ENCODE assay signal across 8 cellular contexts in the genomic region with DNA sequence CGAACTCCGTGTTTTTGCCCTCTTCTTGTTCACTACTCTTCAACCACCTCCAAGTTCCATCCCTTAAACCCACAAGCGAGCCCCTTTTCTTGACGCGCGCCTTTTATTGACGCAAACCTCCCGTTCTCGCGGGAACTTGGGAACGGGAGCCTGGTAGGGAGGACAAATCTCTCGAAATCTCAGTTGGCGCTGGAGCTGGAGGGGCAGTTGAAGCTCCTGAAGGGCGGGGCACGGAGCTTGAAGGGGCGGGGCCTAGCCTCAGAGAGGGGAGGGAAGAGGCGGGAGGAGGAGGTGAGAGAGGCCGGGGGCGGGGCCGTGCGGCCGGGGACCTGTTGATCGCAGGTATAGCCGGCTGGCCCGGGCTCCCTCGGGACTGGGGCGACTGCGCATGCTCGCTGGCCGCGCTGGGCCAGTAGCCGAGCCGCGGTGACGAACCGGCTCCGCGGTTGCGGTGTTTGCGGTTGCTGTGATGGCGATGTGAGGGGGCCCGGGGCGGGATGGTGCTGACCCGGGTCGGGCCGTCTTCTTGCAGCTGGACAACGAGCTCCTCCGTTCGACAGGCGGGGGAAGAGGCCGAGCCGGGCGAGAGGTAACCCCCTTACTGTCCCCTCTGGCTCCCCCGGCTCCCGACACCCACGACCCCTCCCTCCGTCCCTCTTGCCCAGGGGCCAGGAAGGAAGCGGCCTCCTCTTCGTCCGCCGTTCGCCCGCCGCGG. TPM values are rescaled to one million over a fixed set of nuclear protein-coding genes. Genes with fewer than 3 reads are reported as not detected.
DNase-seq lines count a peak whose midpoint lies in the region; ATAC-seq and TF ChIP-seq lines count a peak whose summit lies in the region.

A gene (plus strand): TSS at position 395 of the 715 bp plus-strand sequence. CDS start 14,835 bp downstream, outside the sequence.

- H3K4me3 ChIP-seq in PC-9 (peak within 1 kb of the TSS; percentile 76), muscle layer of colon (ENCODE audit: low read depth in 1 of 2, low read length in 2 of 2) (peak within 1 kb of the TSS; percentile 92 to 98)

- H3K4me2 ChIP-seq in PC-9, result peak within 1 kb of the TSS; percentile 87

- H3K9me3 ChIP-seq in PC-9 (ENCODE audit: insufficient read depth, low read depth) (no peaks in the 10 kb centered on the region), muscle layer of colon (ENCODE audit: low read length) (no peaks in the 10 kb centered on the region)

- H3K36me3 Mint-ChIP-seq in IgD-negative memory B cell, result peaks cover 1% of the 10 kb centered on the region

- no peaks in the 10 kb centered on the region for H4K20me1 ChIP-seq in PC-9 (ENCODE audit: insufficient read depth)

- H3K27ac Mint-ChIP-seq in IgD-negative memory B cell, result peak within 1 kb of the TSS; percentile 76 to 90 (median 90)

- DNase-seq in DMS114 treated with DMSO at 0.1 percent for 48 hours (lab: John Stamatoyannopoulos, UW; ENCODE audit: unreplicated experiment) (peak; percentile 91), PC-9 (peak; percentile 91 to 99)
- DNase-seq in activated T-cell treated with anti-CD3 and anti-CD28 coated beads, Interleukin-2, amount 50 U/mL, for 48 hours, result peak; percentile 96 to 97
- peak; percentile 90 for DNase-seq in stimulated activated CD8-positive, alpha-beta memory T cell treated with anti-CD3 and anti-CD28 coated beads, Interleukin-7, amount 100 ng/mL, for 24 hours (ENCODE audit: low read depth)

- ATAC-seq in GM21529 (IDR thresholded peaks at IDR 0.05; ENCODE audit: unreplicated experiment), result peak; percentile 84
- ATAC-seq in esophagus mucosa, result peak; percentile 100

- no TSS peak for BruUV-seq in PC-9 (replicated peaks; lab: Mats Ljungman, UMichigan)

- TF ChIP-seq CTCF in PC-9 (conservative IDR thresholded peaks at IDR 0.05), result no peak

- peaks cover 21% of the 10 kb centered on the region for H3K79me2 ChIP-seq in PC-9 (ENCODE audit: low read depth)

- no peaks in the 10 kb centered on the region for H3K27me3 ChIP-seq in PC-9 (ENCODE audit: insufficient read depth, low read depth)
- H3K27me3 ChIP-seq in muscle layer of colon (ENCODE audit: control insufficient read depth in 1 of 2, insufficient read depth in 2 of 2, low read length in 2 of 2), result no peaks in the 10 kb centered on the region

- H3K4me1 ChIP-seq in PC-9 (replicated peaks; ENCODE audit: insufficient read depth), result peaks cover 31% of the 10 kb centered on the region
- H3K4me1 ChIP-seq in muscle layer of colon (ENCODE audit: insufficient read depth, low read length), result peaks cover 5% of the 10 kb centered on the region

- H3K9me2 ChIP-seq in PC-9 (ENCODE audit: insufficient read depth), result no peaks in the 10 kb centered on the region

- 0 out of 2 replicates have a peak, but pooled peaks cover 6% of the 10 kb centered on the region for H3F3A ChIP-seq in PC-9 (ENCODE audit: insufficient read depth, low read depth)

- CTCF ChIA-PET in PC-9 (lab: Charles Lee), result interaction anchor here (0.5 to 2.1 kb wide), 5 partner anchors 15 to 192 kb away, joined by 3 to 9 read pairs (median 3); no protein-coding TSS in a partner anchor

- POLR2A ChIA-PET in PC-9 (lab: Charles Lee; ENCODE audit: unreplicated experiment), result interaction anchor here (0.6 to 1.9 kb wide), 14 partner anchors 8 to 1024 kb away, joined by 3 to 33 read pairs (median 4); a partner anchor contains a TSS

- H3K9me3 Mint-ChIP-seq in IgD-negative memory B cell, result no peaks in the 10 kb centered on the region

- H3K4me1 Mint-ChIP-seq in IgD-negative memory B cell, result peaks cover 13 to 23% (median 14%) of the 10 kb centered on the region in 3 donors

- peak within 1 kb of the TSS; percentile 88 for H3K9ac ChIP-seq in muscle layer of colon (ENCODE audit: low read length)

- peak within 1 kb of the TSS; percentile 100 for H2AFZ ChIP-seq in PC-9

- intact Hi-C loops in PC-9 (cut with micrococcal nuclease; ENCODE audit: unreplicated experiment), result loop anchor here (1.0 to 5.0 kb wide), 4 partner anchors 14 to 254 kb away; a partner anchor contains a TSS

- H3K27ac ChIP-seq in PC-9 (peak within 1 kb of the TSS; percentile 43), muscle layer of colon (ENCODE audit: low read depth, low read length) (peak within 1 kb of the TSS; percentile 73)

- no peaks in the 10 kb centered on the region for H3K27me3 Mint-ChIP-seq in IgD-negative memory B cell

- H3K4me3 Mint-ChIP-seq in IgD-negative memory B cell, result peak within 1 kb of the TSS; percentile 87 to 97 (median 92)

- H3K36me3 ChIP-seq in PC-9 (ENCODE audit: low read depth), result no peaks in the 10 kb centered on the region
- H3K36me3 ChIP-seq in muscle layer of colon (ENCODE audit: insufficient read depth, low read length), result no peaks in the 10 kb centered on the region

RNA-seq across cellular contexts. Expression of the gene that starts here (rescaled TPM):
- polyA plus RNA-seq in IgD-negative memory B cell, result 4.8 TPM
- total RNA-seq in PC-9 (2021) (16.0 and 16.7 TPM in 2 replicates), esophagus mucosa (68.7 TPM)

Comparison
In these comparisons a context has a peak if more than half of its experiments do, and no peak if none do; other contexts are left out.
1. Peak in every context shown above with its lines: DNase-seq, ATAC-seq, H3K4me3 ChIP-seq and H3K27ac ChIP-seq.